ENCODE assay signal across 8 cellular contexts in genomic region chr4:93791570-93792195, GRCh38. TPM values are rescaled to one million over a fixed set of nuclear protein-coding genes. Genes with fewer than 3 reads are reported as not detected.
A peak's percentile ranks its signal among the peaks of the same experiment; 100 is the strongest.
DNase-seq lines count a peak whose midpoint lies in the region; ATAC-seq and TF ChIP-seq lines count a peak whose summit lies in the region.

No MANE protein-coding gene starts in this region.

- peaks cover 0 to 10% (median 4%) of the 10 kb centered on the region in 5 donors for H3K27me3 Mint-ChIP-seq in naive thymus-derived CD8-positive, alpha-beta T cell

- ATAC-seq in GM19351 (IDR thresholded peaks at IDR 0.05; ENCODE audit: unreplicated experiment) (peak; percentile 87), HG03342 (IDR thresholded peaks at IDR 0.05; ENCODE audit: unreplicated experiment) (peak; percentile 86)
- ATAC-seq in naive thymus-derived CD8-positive, alpha-beta T cell, result no peak

- no peak overlapping the region for H3K27ac Mint-ChIP-seq in naive thymus-derived CD8-positive, alpha-beta T cell

- no peaks in the 10 kb centered on the region for H3K4me1 Mint-ChIP-seq in naive thymus-derived CD8-positive, alpha-beta T cell

- no peak overlapping the region for H3K4me3 Mint-ChIP-seq in naive thymus-derived CD8-positive, alpha-beta T cell

- TF ChIP-seq CTCF in astrocyte of the cerebellum (IDR thresholded peaks at IDR 0.05; ENCODE audit: low read depth, low read length, missing control alignments), result peak; percentile 87

- H3K9me3 Mint-ChIP-seq in naive thymus-derived CD8-positive, alpha-beta T cell, result no peaks in the 10 kb centered on the region

- no peak overlapping the region for H3K4me3 ChIP-seq in astrocyte of the cerebellum (ENCODE audit: low read depth, low read length)

- DNase-seq in Daoy (ENCODE audit: low read depth), result peak; percentile 23
- DNase-seq in NCI-H748 (lab: John Stamatoyannopoulos, UW; ENCODE audit: unreplicated experiment), result peak; percentile 49
- peak; percentile 37 for DNase-seq in astrocyte of the cerebellum (ENCODE audit: low read depth)
- peak; percentile 66 for DNase-seq in iPS-NIHi11 (ENCODE audit: low spot score)
- DNase-seq in stimulated activated CD4-positive, alpha-beta T cell treated with anti-CD3 and anti-CD28 coated beads, Interleukin-2, amount 100 ng/mL, for 48 hours, result peak; percentile 7 to 12
- no peak for DNase-seq in naive thymus-derived CD8-positive, alpha-beta T cell

- POLR2A ChIA-PET in naive thymus-derived CD8-positive, alpha-beta T cell (lab: Charles Lee), result no interaction called here

- in situ Hi-C loops in astrocyte of the cerebellum (cut with HindIII; ENCODE audit: low sequenced_read_pairs), result no loop called here

- H3K36me3 Mint-ChIP-seq in naive thymus-derived CD8-positive, alpha-beta T cell, result no peaks in the 10 kb centered on the region

RNA-seq across cellular contexts. Expression of gene ATOH1, which starts 36.9 kb away (rescaled TPM):
- not detected in 2 replicates for total RNA-seq in Daoy (2014; rRNA removed; shearing (Covaris generic))
- total RNA-seq in naive thymus-derived CD8-positive, alpha-beta T cell, result not detected
- polyA plus RNA-seq in naive thymus-derived CD8-positive, alpha-beta T cell, result not detected

Comparison
In these comparisons a context has a peak if more than half of its experiments do, and no peak if none do; other contexts are left out.
1. DNase-seq: peak in Daoy (single experiment), NCI-H748 (single experiment), astrocyte of the cerebellum (single experiment), iPS-NIHi11 (single experiment) and stimulated activated CD4-positive, alpha-beta T cell treated with anti-CD3 and anti-CD28 coated beads, Interleukin-2, amount 100 ng/mL, for 48 hours (2 of 2); none in naive thymus-derived CD8-positive, alpha-beta T cell (0 of 10).
2. ATAC-seq: peak in GM19351 (single experiment) and HG03342 (single experiment); none in naive thymus-derived CD8-positive, alpha-beta T cell (0 of 2).